In the genomic region with DNA sequence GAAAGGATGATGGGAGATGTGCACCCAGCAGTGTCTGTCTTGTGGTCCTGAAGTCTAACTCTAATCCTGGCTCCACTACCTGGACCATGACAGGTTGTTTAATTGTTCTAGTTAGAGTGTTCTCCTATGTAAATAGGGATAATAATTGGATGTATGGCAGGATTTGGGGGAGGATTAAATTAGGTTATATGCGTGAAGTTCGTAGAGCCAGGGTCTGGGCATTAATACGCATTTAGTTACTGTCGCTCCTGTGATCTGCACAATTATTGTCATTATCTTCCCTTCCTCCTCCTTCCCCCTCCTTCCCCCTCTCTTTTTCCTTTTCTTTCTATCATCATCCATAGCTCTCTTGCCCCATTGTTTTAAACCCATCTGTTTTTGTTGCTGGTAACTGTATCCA, we compare ENCODE assay signal across 8 cellular contexts.
"Had no signal": no experiment of that assay in that cellular context is flagged by ENCODE, and none has a peak within 500 bp of the region (broad histone marks: within the 10 kb centered on the region; RNA-seq: fewer than 3 reads in every experiment).

No MANE protein-coding gene starts in this region.

- FAIRE-seq: K562 had no signal

- H3K36me3 ChIP-seq: HAP-1 had no signal

- H3K27ac ChIP-seq: HL-60 had no signal

- ATAC-seq: HCT116, K562 had no signal

- DNase-seq: GOT3, H7, HFFc6, IMR-90 had no signal

- H3K9me3 ChIP-seq: HAP-1 had no signal

- H3K4me1 ChIP-seq: HAP-1 had no signal

- H3K4me3 ChIP-seq: HAP-1, K562 had no signal
